17 cellular contexts compared by ENCODE assay signal in the genomic region with DNA sequence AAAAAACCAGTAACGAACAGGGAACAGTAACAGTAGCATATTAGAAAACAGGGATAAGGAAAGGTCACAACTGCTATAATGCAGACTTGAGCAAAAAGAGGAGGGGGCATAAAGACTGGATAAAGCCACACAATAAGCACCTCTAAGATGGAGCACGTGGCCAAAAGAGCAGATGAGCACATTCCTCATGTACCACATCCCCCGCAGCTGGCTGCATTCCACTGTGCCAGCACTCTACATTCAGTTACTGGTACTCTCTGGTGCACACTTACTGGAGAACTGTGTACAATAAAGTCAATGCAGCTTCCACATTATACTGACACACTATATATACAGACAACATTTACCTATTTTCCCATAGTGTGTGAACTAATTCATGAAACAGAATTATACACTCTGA.
DNase-seq lines count a peak whose midpoint lies in the region; ATAC-seq, FAIRE-seq and TF ChIP-seq lines count a peak whose summit lies in the region.
"Had no signal": no experiment of that assay in that cellular context is flagged by ENCODE, and none has a peak within 500 bp of the region (broad histone marks: within the 10 kb centered on the region; RNA-seq: fewer than 3 reads in every experiment).

No MANE protein-coding gene starts in this region.

- peaks cover 35% of the 10 kb centered on the region for H3K4me1 Mint-ChIP-seq in activated T-cell treated with anti-CD3 and anti-CD28 coated beads, Interleukin-2, amount 50 U/mL, for 72 hours (ENCODE audit: low read depth)
- peaks cover 24% of the 10 kb centered on the region for H3K4me1 Mint-ChIP-seq in activated T-cell treated with anti-CD3 and anti-CD28 coated beads, Interleukin-2, amount 50 U/mL, for 4 hours (ENCODE audit: low read depth)

- H3K4me3 Mint-ChIP-seq in activated T-cell treated with anti-CD3 and anti-CD28 coated beads, Interleukin-2, amount 50 U/mL, for 72 hours = no peak overlapping the region
- no peak overlapping the region for H3K4me3 Mint-ChIP-seq in activated T-cell treated with anti-CD3 and anti-CD28 coated beads, Interleukin-2, amount 50 U/mL, for 4 hours
- H3K4me3 Mint-ChIP-seq: CD4-positive, alpha-beta memory T cell; H9 had no signal

- no peaks in the 10 kb centered on the region for H3K27me3 Mint-ChIP-seq in activated T-cell treated with anti-CD3 and anti-CD28 coated beads, Interleukin-2, amount 50 U/mL, for 72 hours (ENCODE audit: low read depth)
- no peaks in the 10 kb centered on the region for H3K27me3 Mint-ChIP-seq in activated T-cell treated with anti-CD3 and anti-CD28 coated beads, Interleukin-2, amount 50 U/mL, for 4 hours (ENCODE audit: low read depth)
- H3K27me3 Mint-ChIP-seq: CD4-positive, alpha-beta memory T cell had no signal

- H3K4me3 ChIP-seq in fibroblast of pulmonary artery (replicated peaks; ENCODE audit: low read depth, low read length) = no peak overlapping the region
- H3K4me3 ChIP-seq: K562, PC-9 had no signal

- H3K9me3 Mint-ChIP-seq in activated T-cell treated with anti-CD3 and anti-CD28 coated beads, Interleukin-2, amount 50 U/mL, for 72 hours = peaks cover 2 to 3% of the 10 kb centered on the region in 2 donors
- no peaks in the 10 kb centered on the region for H3K9me3 Mint-ChIP-seq in activated T-cell treated with anti-CD3 and anti-CD28 coated beads, Interleukin-2, amount 50 U/mL, for 4 hours
- H3K9me3 Mint-ChIP-seq: H9 had no signal

- DNase-seq in activated T-cell treated with anti-CD3 and anti-CD28 coated beads, Interleukin-2, amount 50 U/mL, for 72 hours = no peak
- no peak for DNase-seq in activated T-cell treated with anti-CD3 and anti-CD28 coated beads, Interleukin-2, amount 50 U/mL, for 4 hours
- DNase-seq in fibroblast of pulmonary artery (ENCODE audit: low read depth) (peak; percentile 27), left kidney (ENCODE audit: low read depth, low spot score) (peak; percentile 22), urothelium cell line (ENCODE audit: low spot score) (peak; percentile 4), mucosa of gallbladder (ENCODE audit: low spot score) (no peak), SKM-1 treated with dmso at 0.1 percent for 144 hours (lab: John Stamatoyannopoulos, UW; ENCODE audit: unreplicated experiment) (no peak), OCI-M1 (lab: John Stamatoyannopoulos, UW) (no peak)
- DNase-seq: Calu3; CD4-positive, alpha-beta memory T cell; H9; NCI-H1436; NCI-H2029; NCI-H2171 treated with DMSO at 0.1 percent for 48 hours; NCI-H748 treated with DMSO at 0.1 percent for 48 hours; PC-9 had no signal

- ATAC-seq in activated T-cell treated with anti-CD3 and anti-CD28 coated beads, Interleukin-2, amount 50 U/mL, for 72 hours (replicated peaks in 1 of 2) = no peak
- no peak for ATAC-seq in activated T-cell treated with anti-CD3 and anti-CD28 coated beads, Interleukin-2, amount 50 U/mL, for 4 hours
- ATAC-seq: K562 had no signal

- no peak for FAIRE-seq in urothelium cell line (lab: Jason Lieb, UNC)
- FAIRE-seq: K562 had no signal

- H3K36me3 Mint-ChIP-seq in activated T-cell treated with anti-CD3 and anti-CD28 coated beads, Interleukin-2, amount 50 U/mL, for 72 hours (ENCODE audit: insufficient read depth in 2 of 2) = peaks cover 7 to 62% of the 10 kb centered on the region in 2 donors
- H3K36me3 Mint-ChIP-seq in activated T-cell treated with anti-CD3 and anti-CD28 coated beads, Interleukin-2, amount 50 U/mL, for 4 hours (ENCODE audit: insufficient read depth) = peaks cover 61% of the 10 kb centered on the region

- TF ChIP-seq CTCF in fibroblast of pulmonary artery (IDR thresholded peaks at IDR 0.05; ENCODE audit: low read length, missing control alignments) = no peak

- H3K27ac Mint-ChIP-seq in activated T-cell treated with anti-CD3 and anti-CD28 coated beads, Interleukin-2, amount 50 U/mL, for 72 hours = peak overlapping the region; percentile 61
- H3K27ac Mint-ChIP-seq: H9 had no signal

Comparison
In these comparisons a context has a peak if more than half of its experiments do, and no peak if none do; other contexts are left out.
1. DNase-seq: peak in fibroblast of pulmonary artery (single experiment), left kidney (single experiment) and urothelium cell line (single experiment); none in activated T-cell treated with anti-CD3 and anti-CD28 coated beads, Interleukin-2, amount 50 U/mL, for 72 hours (0 of 2), activated T-cell treated with anti-CD3 and anti-CD28 coated beads, Interleukin-2, amount 50 U/mL, for 4 hours (single experiment), mucosa of gallbladder (single experiment), SKM-1 treated with dmso at 0.1 percent for 144 hours (single experiment) and OCI-M1 (single experiment).